In genomic region chr2:118882693-118883336, GRCh38 we compare ENCODE assay signal across 8 cellular contexts. TPM values are rescaled to one million over a fixed set of nuclear protein-coding genes. Genes with fewer than 3 reads are reported as not detected.
DNase-seq lines count a peak whose midpoint lies in the region; ATAC-seq and TF ChIP-seq lines count a peak whose summit lies in the region.

No MANE protein-coding gene starts in this region.

- DNase-seq in AG04449 (ENCODE audit: low read depth, low spot score) (peak; percentile 5), NCI-H446 treated with DMSO at 0.1 percent for 48 hours (lab: John Stamatoyannopoulos, UW) (peak; percentile 32), coronary artery (ENCODE audit: low spot score) (no peak), lower lobe of right lung (peak; percentile 74)
- peak; percentile 37 to 52 for DNase-seq in activated CD4-positive, alpha-beta T cell treated with anti-CD3 and anti-CD28 coated beads for 24 hours (ENCODE audit: low read depth in 2 of 2)
- peak; percentile 25 for DNase-seq in stimulated activated CD8-positive, alpha-beta memory T cell treated with anti-CD3 and anti-CD28 coated beads, Interleukin-12 subunit alpha, Interleukin-12 subunit beta, amount 100 ng/mL, for 4 hours (ENCODE audit: low read depth)

- intact Hi-C loops in lower lobe of right lung (cut with DNase I), result no loop called here

- H3K27me3 ChIP-seq in lower lobe of right lung (ENCODE audit: low read depth), result peaks cover 6% of the 10 kb centered on the region

- CTCF ChIA-PET in AG04449 (lab: Yijun Ruan, JAX), result interaction anchor here (0.7 to 6.2 kb wide), 31 partner anchors 8 to 942 kb away, joined by 3 to 91 read pairs (median 4); no protein-coding TSS in a partner anchor

- no peaks in the 10 kb centered on the region for H3K4me1 ChIP-seq in lower lobe of right lung

- H3K36me3 ChIP-seq in lower lobe of right lung, result no peaks in the 10 kb centered on the region

- TF ChIP-seq CTCF in AG04449 (IDR thresholded peaks at IDR 0.05; ENCODE audit: insufficient read depth, low read length, missing control alignments), result peak; percentile 98
- peak; percentile 68 for TF ChIP-seq CTCF in coronary artery (IDR thresholded peaks at IDR 0.05)
- TF ChIP-seq CTCF in lower lobe of right lung (IDR thresholded peaks at IDR 0.05), result peak; percentile 81

- peak; percentile 75 for ATAC-seq in GM18858 (IDR thresholded peaks at IDR 0.05; ENCODE audit: unreplicated experiment)
- ATAC-seq in HG03159 (IDR thresholded peaks at IDR 0.05; ENCODE audit: unreplicated experiment), result peak; percentile 70
- peak; percentile 92 to 93 for ATAC-seq in lower lobe of right lung

- peak overlapping the region; percentile 51 for H3K4me3 ChIP-seq in AG04449 (ENCODE audit: low read depth, low read length)
- peak overlapping the region; percentile 60 for H3K4me3 ChIP-seq in coronary artery
- peak overlapping the region; percentile 42 for H3K4me3 ChIP-seq in lower lobe of right lung

- H3K9me3 ChIP-seq in lower lobe of right lung, result no peaks in the 10 kb centered on the region

- POLR2A ChIA-PET in AG04449 (lab: Yijun Ruan, JAX), result no interaction called here

- H3K27ac ChIP-seq in coronary artery, result no peak overlapping the region
- no peak overlapping the region for H3K27ac ChIP-seq in lower lobe of right lung

RNA-seq across cellular contexts. Expression of gene EN1, which starts 35.4 kb away (rescaled TPM):
- 0.15 TPM for total RNA-seq in lower lobe of right lung

RNA-seq across cellular contexts. Expression of gene MARCO, which starts 59.2 kb away (rescaled TPM):
- 491 TPM for total RNA-seq in lower lobe of right lung
